In the genomic region with DNA sequence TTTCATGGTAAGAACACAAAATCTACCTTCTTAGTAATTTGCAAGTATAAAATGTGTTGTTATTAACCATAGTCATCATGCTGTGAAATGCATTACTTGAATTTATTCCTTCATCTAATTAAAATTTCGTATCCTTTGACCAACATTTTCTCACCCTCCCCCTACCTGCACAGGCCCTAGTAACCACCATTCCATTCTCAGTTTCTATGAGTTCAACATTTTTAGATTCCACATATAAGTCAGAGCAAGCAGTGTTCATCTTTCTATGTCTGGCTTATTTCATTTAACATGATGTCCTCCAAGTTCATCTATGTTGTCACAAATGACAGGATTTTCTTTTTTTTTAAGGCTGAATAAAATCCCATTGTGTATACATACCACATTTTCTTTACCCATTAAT, we compare ENCODE assay signal across 21 cellular contexts. TPM values are rescaled to one million over a fixed set of nuclear protein-coding genes. Genes with fewer than 3 reads are reported as not detected.
DNase-seq lines count a peak whose midpoint lies in the region; ATAC-seq, FAIRE-seq and TF ChIP-seq lines count a peak whose summit lies in the region.
"Had no signal": no experiment of that assay in that cellular context is flagged by ENCODE, and none has a peak within 500 bp of the region (broad histone marks: within the 10 kb centered on the region; RNA-seq: fewer than 3 reads in every experiment).

No MANE protein-coding gene starts in this region.

- in situ Hi-C loops in GM12878 (cut with MboI) = no loop called here

- no peak for FAIRE-seq in GM12878 (lab: Jason Lieb, UNC)
- FAIRE-seq: K562 had no signal

- no peaks in the 10 kb centered on the region for H4K20me1 ChIP-seq in GM12878 (ENCODE audit: control insufficient read depth, insufficient read depth)

- H3K4me1 ChIP-seq in GM12878 (ENCODE audit: control insufficient read depth, insufficient read depth, low read length) = no peaks in the 10 kb centered on the region

- no peak for TF ChIP-seq CTCF in GM12878 (IDR thresholded peaks at IDR 0.05 in 2 of 3, conservative IDR thresholded peaks at IDR 0.05 in 1 of 3; ENCODE audit: control insufficient read depth in 2 of 3, extremely low read depth in 1 of 3, insufficient read depth in 1 of 3, low read depth in 3 of 3, low read length in 3 of 3)

- peak; percentile 61 for ATAC-seq in GM19372 (IDR thresholded peaks at IDR 0.05; ENCODE audit: low read depth, unreplicated experiment)
- peak; percentile 56 for ATAC-seq in GM21786 (IDR thresholded peaks at IDR 0.05; ENCODE audit: unreplicated experiment)
- ATAC-seq in HG03159 (IDR thresholded peaks at IDR 0.05; ENCODE audit: unreplicated experiment) = peak; percentile 70
- ATAC-seq in GM12878 = peak; percentile 55
- ATAC-seq: K562 had no signal

- POLR2A ChIA-PET in GM12878 (lab: Charles Lee) = no interaction called here

- H3K79me2 ChIP-seq in GM12878 (ENCODE audit: control insufficient read depth, insufficient read depth, low read length) = no peaks in the 10 kb centered on the region

- DNase-seq in GM12878 (ENCODE audit: low read depth, low spot score) (no peak), ureter (ENCODE audit: low spot score) (no peak), NCI-H1048 (lab: John Stamatoyannopoulos, UW) (no peak), NCI-H1694 (lab: John Stamatoyannopoulos, UW) (no peak)
- DNase-seq: ACHN, AML-193, Caco-2, MV-4-11, NCI-H1417 treated with DMSO at 0.1 percent for 48 hours, NCI-H2029 treated with DMSO at 0.1 percent for 48 hours, NCI-H2171 treated with DMSO at 0.1 percent for 48 hours, NCI-H748 treated with DMSO at 0.1 percent for 48 hours, RPMI8226, SIG-M5 had no signal

- no peaks in the 10 kb centered on the region for H3K36me3 ChIP-seq in GM12878 (ENCODE audit: control insufficient read depth in 2 of 2, insufficient read depth in 2 of 2, low read length in 1 of 2)

- RAD21 ChIA-PET in GM12878 (lab: Charles Lee; ENCODE audit: unreplicated experiment) = no interaction called here

- no peaks in the 10 kb centered on the region for H3K27me3 ChIP-seq in GM12878 (replicated peaks in 1 of 2; ENCODE audit: control insufficient read depth in 2 of 2, insufficient read depth in 2 of 2, low read length in 1 of 2)

- BruUV-seq in GM12878 (replicated peaks; lab: Mats Ljungman, UMichigan) = no TSS peak

- H2AFZ ChIP-seq in GM12878 (ENCODE audit: control insufficient read depth, low read depth, low read length) = no peak overlapping the region

- no peak for TF ChIP-seq RAD21 in GM12878 (IDR thresholded peaks at IDR 0.05; ENCODE audit: insufficient read depth, low read depth, low read length)

- TF ChIP-seq POLR2A in GM12878 (IDR thresholded peaks at IDR 0.05; ENCODE audit: low read depth, low read length) = no peak

- SMC1A ChIA-PET in GM12878 (lab: Charles Lee; ENCODE audit: uncharacterized antibody, unreplicated experiment) = interaction anchor here (0.6 kb wide), 1 partner anchor 22 kb away, joined by 3 read pairs; no protein-coding TSS in a partner anchor

- WGBS in GM12878 (ENCODE audit: insufficient coverage, insufficient replicate concordance, low lambda C conversion rate, missing lambda C conversion rate) = 0% methylated on average over 1 of the region's 1 CpG

- no peak overlapping the region for H3K9ac ChIP-seq in GM12878 (ENCODE audit: control insufficient read depth, insufficient read depth, low read length)

- H3K4me3 ChIP-seq in GM12878 = no peak overlapping the region
- H3K4me3 ChIP-seq: K562 had no signal

- TF ChIP-seq EP300 in GM12878 (IDR thresholded peaks at IDR 0.05; ENCODE audit: borderline replicate concordance in 1 of 2, control insufficient read depth in 1 of 2, low read depth in 2 of 2, low read length in 2 of 2) = no peak

- intact Hi-C loops in GM12878 (cut with micrococcal nuclease; ENCODE audit: unreplicated experiment) = no loop called here

- CTCF ChIA-PET in GM12878 (lab: Yijun Ruan, JAX) = no interaction called here

- H3K9me3 ChIP-seq in GM12878 (replicated peaks; ENCODE audit: control insufficient read depth, insufficient read depth, low read length) = no peaks in the 10 kb centered on the region
- H3K9me3 ChIP-seq: Caco-2 had no signal

- no peak overlapping the region for H3K4me2 ChIP-seq in GM12878 (ENCODE audit: control insufficient read depth, insufficient read depth)

- no peak overlapping the region for H3K27ac ChIP-seq in GM12878 (ENCODE audit: control insufficient read depth, insufficient read depth)

TF ChIP-seq in GM12878, 131 proteins besides CTCF, POLR2A, EP300 and RAD21:
- no peak for TF ChIP-seq GATAD2B (conservative IDR thresholded peaks at IDR 0.05; ENCODE audit: low read depth)
- no peak for TF ChIP-seq JUND (IDR thresholded peaks at IDR 0.05; ENCODE audit: low read depth, low read length)
- no peak for TF ChIP-seq CREB1 (IDR thresholded peaks at IDR 0.05; ENCODE audit: low read depth)
- no peak for TF ChIP-seq BACH1 (IDR thresholded peaks at IDR 0.05; ENCODE audit: borderline replicate concordance)
- TF ChIP-seq NFIC (IDR thresholded peaks at IDR 0.05; ENCODE audit: low read depth, low read length) = no peak
- no peak for TF ChIP-seq LARP7 (IDR thresholded peaks at IDR 0.05)
- TF ChIP-seq PAX5 (IDR thresholded peaks at IDR 0.05; ENCODE audit: borderline replicate concordance, low read depth, low read length) = no peak
- TF ChIP-seq WRNIP1 (IDR thresholded peaks at IDR 0.05; ENCODE audit: borderline replicate concordance, low read depth, low read length) = no peak
- TF ChIP-seq, protein P1, sequence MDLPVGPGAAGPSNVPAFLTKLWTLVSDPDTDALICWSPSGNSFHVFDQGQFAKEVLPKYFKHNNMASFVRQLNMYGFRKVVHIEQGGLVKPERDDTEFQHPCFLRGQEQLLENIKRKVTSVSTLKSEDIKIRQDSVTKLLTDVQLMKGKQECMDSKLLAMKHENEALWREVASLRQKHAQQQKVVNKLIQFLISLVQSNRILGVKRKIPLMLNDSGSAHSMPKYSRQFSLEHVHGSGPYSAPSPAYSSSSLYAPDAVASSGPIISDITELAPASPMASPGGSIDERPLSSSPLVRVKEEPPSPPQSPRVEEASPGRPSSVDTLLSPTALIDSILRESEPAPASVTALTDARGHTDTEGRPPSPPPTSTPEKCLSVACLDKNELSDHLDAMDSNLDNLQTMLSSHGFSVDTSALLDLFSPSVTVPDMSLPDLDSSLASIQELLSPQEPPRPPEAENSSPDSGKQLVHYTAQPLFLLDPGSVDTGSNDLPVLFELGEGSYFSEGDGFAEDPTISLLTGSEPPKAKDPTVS (IDR thresholded peaks at IDR 0.05; ENCODE audit: low read depth, low read length) = no peak
- TF ChIP-seq TCF3 (IDR thresholded peaks at IDR 0.05; ENCODE audit: borderline replicate concordance, insufficient read depth, low read depth, low read length) = no peak
- no peak for TF ChIP-seq STAT1 (conservative IDR thresholded peaks at IDR 0.05)
- TF ChIP-seq, protein P2, sequence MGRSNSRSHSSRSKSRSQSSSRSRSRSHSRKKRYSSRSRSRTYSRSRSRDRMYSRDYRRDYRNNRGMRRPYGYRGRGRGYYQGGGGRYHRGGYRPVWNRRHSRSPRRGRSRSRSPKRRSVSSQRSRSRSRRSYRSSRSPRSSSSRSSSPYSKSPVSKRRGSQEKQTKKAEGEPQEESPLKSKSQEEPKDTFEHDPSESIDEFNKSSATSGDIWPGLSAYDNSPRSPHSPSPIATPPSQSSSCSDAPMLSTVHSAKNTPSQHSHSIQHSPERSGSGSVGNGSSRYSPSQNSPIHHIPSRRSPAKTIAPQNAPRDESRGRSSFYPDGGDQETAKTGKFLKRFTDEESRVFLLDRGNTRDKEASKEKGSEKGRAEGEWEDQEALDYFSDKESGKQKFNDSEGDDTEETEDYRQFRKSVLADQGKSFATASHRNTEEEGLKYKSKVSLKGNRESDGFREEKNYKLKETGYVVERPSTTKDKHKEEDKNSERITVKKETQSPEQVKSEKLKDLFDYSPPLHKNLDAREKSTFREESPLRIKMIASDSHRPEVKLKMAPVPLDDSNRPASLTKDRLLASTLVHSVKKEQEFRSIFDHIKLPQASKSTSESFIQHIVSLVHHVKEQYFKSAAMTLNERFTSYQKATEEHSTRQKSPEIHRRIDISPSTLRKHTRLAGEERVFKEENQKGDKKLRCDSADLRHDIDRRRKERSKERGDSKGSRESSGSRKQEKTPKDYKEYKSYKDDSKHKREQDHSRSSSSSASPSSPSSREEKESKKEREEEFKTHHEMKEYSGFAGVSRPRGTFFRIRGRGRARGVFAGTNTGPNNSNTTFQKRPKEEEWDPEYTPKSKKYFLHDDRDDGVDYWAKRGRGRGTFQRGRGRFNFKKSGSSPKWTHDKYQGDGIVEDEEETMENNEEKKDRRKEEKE (IDR thresholded peaks at IDR 0.05) = no peak
- no peak for TF ChIP-seq BHLHE40 (IDR thresholded peaks at IDR 0.05; ENCODE audit: borderline replicate concordance in 1 of 2, low read depth in 2 of 2, low read length in 1 of 2)
- TF ChIP-seq SUZ12 (IDR thresholded peaks at IDR 0.05; ENCODE audit: unreplicated experiment) = no peak
- no peak for TF ChIP-seq ZNF217 (IDR thresholded peaks at IDR 0.05)
- no peak for TF ChIP-seq FOXK2 (IDR thresholded peaks at IDR 0.05)

RNA-seq across cellular contexts. Expression of a gene that starts 43.5 kb away (rescaled TPM):
- total RNA-seq in GM12878 (2013; cell fraction: nucleolus; rRNA removed) = not detected in 2 replicates
- total RNA-seq in GM12878 (2014; rRNA removed) (not detected in 2 replicates), GM12878 (2014; rRNA removed; fragmentation: Illumina TruSeq; extraction: Trizol) (not detected in 2 replicates), GM12878 (2021) (not detected in 2 replicates), ureter (not detected)
- polyA plus RNA-seq in GM12878 (2011; ENCODE audit: low read depth) = not detected
- polyA plus RNA-seq in GM12878 (2011; rRNA removed) (not detected in 2 replicates), GM12878 (2014; fragmentation: Illumina TruSeq; extraction: Trizol) (not detected in 2 replicates), GM12878 (2014; fragmentation: Nextera tagmentation; extraction: Ambion mirVana) (not detected), GM12878 (2014; rRNA removed) (not detected in 2 replicates), GM12878 (2016; fragmentation: Nextera tagmentation; extraction: Ambion mirVana) (under 1 TPM in 1 of 2 experiments, not detected in 1; 0.16 TPM)
- polyA plus RNA-seq in GM12878 (2011; cell fraction: cytosol; rRNA removed) = not detected in 2 replicates
- not detected in 2 replicates for polyA plus RNA-seq in GM12878 (2011; cell fraction: nucleus; rRNA removed)
- not detected in 2 replicates for polyA plus RNA-seq in GM12878 (2012)
- not detected in 2 replicates for polyA minus RNA-seq in GM12878 (2011; rRNA and poly(A)+ RNA removed)
- not detected in 2 replicates for polyA minus RNA-seq in GM12878 (2011; cell fraction: cytosol; rRNA and poly(A)+ RNA removed)
- polyA minus RNA-seq in GM12878 (2011; cell fraction: nucleus; rRNA and poly(A)+ RNA removed) = not detected in 2 replicates
- total RNA-seq: Caco-2; H4; K562; NCI-H460; T-helper 1 cell treated with Interleukin-12 subunit alpha and Interleukin-12 subunit beta and Interleukin-4 antibody, amounts not matched to agents 30 ng/mL and 1 ng/mL, for 36 hours had no signal
- polyA plus RNA-seq: K562 had no signal
